In genomic region chr21:28253378-28253777, GRCh38 we compare ENCODE assay signal across 23 cellular contexts.
DNase-seq lines count a peak whose midpoint lies in the region; ATAC-seq and TF ChIP-seq lines count a peak whose summit lies in the region.
"Had no signal": no experiment of that assay in that cellular context is flagged by ENCODE, and none has a peak within 500 bp of the region (broad histone marks: within the 10 kb centered on the region; RNA-seq: fewer than 3 reads in every experiment).

No MANE protein-coding gene starts in this region.

- peak overlapping the region; percentile 80 for H3K27ac ChIP-seq in SJCRH30
- H3K27ac ChIP-seq in epithelial cell of prostate = no peak overlapping the region
- no peak overlapping the region for H3K27ac ChIP-seq in substantia nigra (ENCODE audit: low read depth, low read length, poor library complexity, severe bottlenecking)
- H3K27ac ChIP-seq: BLaER1, dorsolateral prefrontal cortex, gastroesophageal sphincter, SK-N-MC, uterus had no signal

- H3K4me1 ChIP-seq in SJCRH30 = peaks cover 10% of the 10 kb centered on the region
- H3K4me1 ChIP-seq: BLaER1, uterus had no signal

- TF ChIP-seq CTCF in mesothelial cell of epicardium (IDR thresholded peaks at IDR 0.05; ENCODE audit: unreplicated experiment) = no peak

- H3K36me3 ChIP-seq in SJCRH30 = no peaks in the 10 kb centered on the region
- H3K36me3 ChIP-seq: BLaER1, gastroesophageal sphincter, uterus had no signal

- H3K9me3 ChIP-seq in SJCRH30 (replicated peaks) = no peaks in the 10 kb centered on the region
- H3K9me3 ChIP-seq: BLaER1, gastroesophageal sphincter, uterus had no signal

- peak; percentile 56 for DNase-seq in GM03348 (ENCODE audit: low spot score)
- DNase-seq in SJCRH30 = peak; percentile 11 to 44
- DNase-seq in epithelial cell of prostate (ENCODE audit: low read depth, low spot score) = peak; percentile 8
- DNase-seq in mesothelial cell of epicardium (ENCODE audit: low spot score in 2 of 2, unreplicated experiment in 2 of 2) = no peak
- DNase-seq in cortex of kidney (lab: John Stamatoyannopoulos, UW) = no peak
- DNase-seq in substantia nigra (lab: John Stamatoyannopoulos, UW) = no peak
- no peak for DNase-seq in C1 segment of cervical spinal cord (lab: John Stamatoyannopoulos, UW)
- DNase-seq: activated CD8-positive, alpha-beta T cell treated with anti-CD3 and anti-CD28 coated beads, Interleukin-2, amount 10 ng/mL, durations not matched to agents 7 days and 5 days; anterior cingulate cortex; DMS153; dorsolateral prefrontal cortex; immature natural killer cell; midbrain; NCI-H1048; NCI-H2227 treated with DMSO at 0.1 percent for 48 hours; nucleus accumbens; stimulated activated naive CD4-positive, alpha-beta T cell; uterus had no signal

- no peaks in the 10 kb centered on the region for H3K9me3 Mint-ChIP-seq in mesothelial cell of epicardium

- H3K4me1 Mint-ChIP-seq in mesothelial cell of epicardium = peaks cover 50% of the 10 kb centered on the region
- H3K4me1 Mint-ChIP-seq: immature natural killer cell had no signal

- no peak for ATAC-seq in HG03378 (IDR thresholded peaks at IDR 0.05; ENCODE audit: unreplicated experiment)
- ATAC-seq: activated CD8-positive, alpha-beta T cell treated with anti-CD3 and anti-CD28 coated beads, Interleukin-2, amount 10 ng/mL, durations not matched to agents 7 days and 5 days; gastroesophageal sphincter; HepG2 had no signal

- no peak overlapping the region for H3K4me3 Mint-ChIP-seq in mesothelial cell of epicardium
- H3K4me3 Mint-ChIP-seq: activated CD8-positive, alpha-beta T cell treated with anti-CD3 and anti-CD28 coated beads, Interleukin-2, amount 10 ng/mL, durations not matched to agents 7 days and 5 days; immature natural killer cell had no signal

- H3K27me3 Mint-ChIP-seq in mesothelial cell of epicardium (ENCODE audit: low read depth) = no peaks in the 10 kb centered on the region

- no peaks in the 10 kb centered on the region for H3K27me3 ChIP-seq in SJCRH30
- H3K27me3 ChIP-seq: BLaER1, dorsolateral prefrontal cortex, gastroesophageal sphincter, uterus had no signal

- H3K27ac Mint-ChIP-seq in mesothelial cell of epicardium = peak overlapping the region; percentile 13
- H3K27ac Mint-ChIP-seq: activated CD8-positive, alpha-beta T cell treated with anti-CD3 and anti-CD28 coated beads, Interleukin-2, amount 10 ng/mL, durations not matched to agents 7 days and 5 days; immature natural killer cell had no signal

- no peaks in the 10 kb centered on the region for H3K36me3 Mint-ChIP-seq in mesothelial cell of epicardium
- H3K36me3 Mint-ChIP-seq: immature natural killer cell had no signal

- no peak overlapping the region for H3K4me3 ChIP-seq in SJCRH30
- H3K4me3 ChIP-seq: BLaER1, dorsolateral prefrontal cortex, gastroesophageal sphincter, SK-N-MC, uterus had no signal

Comparison
In these comparisons a context has a peak if more than half of its experiments do, and no peak if none do; other contexts are left out.
1. DNase-seq: peak in GM03348 (single experiment), SJCRH30 (2 of 2) and epithelial cell of prostate (single experiment); none in mesothelial cell of epicardium (0 of 2), cortex of kidney (single experiment), substantia nigra (0 of 49) and C1 segment of cervical spinal cord (0 of 14).